ENCODE assay signal across 2 cellular contexts in the genomic region with DNA sequence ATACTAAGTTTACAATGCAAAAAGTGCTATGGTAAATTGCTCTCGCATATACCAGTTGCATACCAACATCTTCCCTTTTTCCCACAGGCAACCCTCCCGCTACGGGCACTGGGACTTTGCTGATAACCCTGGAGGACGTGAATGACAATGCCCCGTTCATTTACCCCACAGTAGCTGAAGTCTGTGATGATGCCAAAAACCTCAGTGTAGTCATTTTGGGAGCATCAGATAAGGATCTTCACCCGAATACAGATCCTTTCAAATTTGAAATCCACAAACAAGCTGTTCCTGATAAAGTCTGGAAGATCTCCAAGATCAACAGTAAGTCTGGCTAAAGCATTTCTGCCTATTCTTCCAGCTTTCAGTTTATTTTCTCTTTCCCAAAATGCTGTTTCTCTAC.
TF ChIP-seq lines count a peak whose summit lies in the region.

No MANE protein-coding gene starts in this region.

TF ChIP-seq in liver, 16 proteins besides CTCF, POLR2A, EP300 and RAD21 (continued from another document):
- TF ChIP-seq, protein P1, sequence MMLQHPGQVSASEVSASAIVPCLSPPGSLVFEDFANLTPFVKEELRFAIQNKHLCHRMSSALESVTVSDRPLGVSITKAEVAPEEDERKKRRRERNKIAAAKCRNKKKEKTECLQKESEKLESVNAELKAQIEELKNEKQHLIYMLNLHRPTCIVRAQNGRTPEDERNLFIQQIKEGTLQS (IDR thresholded peaks at IDR 0.05): no peak
- TF ChIP-seq HNF4G (IDR thresholded peaks at IDR 0.05) (no peak), RXRA (IDR thresholded peaks at IDR 0.05) (peak in 1 of 2 donors; percentile 17), FOXA2 (IDR thresholded peaks at IDR 0.05) (peak; percentile 76)

TF ChIP-seq in HepG2, 621 proteins besides CTCF, POLR2A, EP300 and RAD21:
- TF ChIP-seq, protein P2, sequence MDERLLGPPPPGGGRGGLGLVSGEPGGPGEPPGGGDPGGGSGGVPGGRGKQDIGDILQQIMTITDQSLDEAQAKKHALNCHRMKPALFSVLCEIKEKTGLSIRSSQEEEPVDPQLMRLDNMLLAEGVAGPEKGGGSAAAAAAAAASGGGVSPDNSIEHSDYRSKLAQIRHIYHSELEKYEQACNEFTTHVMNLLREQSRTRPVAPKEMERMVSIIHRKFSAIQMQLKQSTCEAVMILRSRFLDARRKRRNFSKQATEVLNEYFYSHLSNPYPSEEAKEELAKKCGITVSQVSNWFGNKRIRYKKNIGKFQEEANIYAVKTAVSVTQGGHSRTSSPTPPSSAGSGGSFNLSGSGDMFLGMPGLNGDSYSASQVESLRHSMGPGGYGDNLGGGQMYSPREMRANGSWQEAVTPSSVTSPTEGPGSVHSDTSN (CRISPR knock-in tag; IDR thresholded peaks at IDR 0.05): no peak
- TF ChIP-seq ZNF232 (CRISPR knock-in tag; IDR thresholded peaks at IDR 0.05; ENCODE audit: borderline replicate concordance) (no peak), ATF1 (CRISPR knock-in tag; IDR thresholded peaks at IDR 0.05) (no peak)
- TF ChIP-seq, protein P3, sequence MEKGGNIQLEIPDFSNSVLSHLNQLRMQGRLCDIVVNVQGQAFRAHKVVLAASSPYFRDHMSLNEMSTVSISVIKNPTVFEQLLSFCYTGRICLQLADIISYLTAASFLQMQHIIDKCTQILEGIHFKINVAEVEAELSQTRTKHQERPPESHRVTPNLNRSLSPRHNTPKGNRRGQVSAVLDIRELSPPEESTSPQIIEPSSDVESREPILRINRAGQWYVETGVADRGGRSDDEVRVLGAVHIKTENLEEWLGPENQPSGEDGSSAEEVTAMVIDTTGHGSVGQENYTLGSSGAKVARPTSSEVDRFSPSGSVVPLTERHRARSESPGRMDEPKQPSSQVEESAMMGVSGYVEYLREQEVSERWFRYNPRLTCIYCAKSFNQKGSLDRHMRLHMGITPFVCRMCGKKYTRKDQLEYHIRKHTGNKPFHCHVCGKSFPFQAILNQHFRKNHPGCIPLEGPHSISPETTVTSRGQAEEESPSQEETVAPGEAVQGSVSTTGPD (CRISPR knock-in tag; IDR thresholded peaks at IDR 0.05): no peak
- TF ChIP-seq, protein P4, sequence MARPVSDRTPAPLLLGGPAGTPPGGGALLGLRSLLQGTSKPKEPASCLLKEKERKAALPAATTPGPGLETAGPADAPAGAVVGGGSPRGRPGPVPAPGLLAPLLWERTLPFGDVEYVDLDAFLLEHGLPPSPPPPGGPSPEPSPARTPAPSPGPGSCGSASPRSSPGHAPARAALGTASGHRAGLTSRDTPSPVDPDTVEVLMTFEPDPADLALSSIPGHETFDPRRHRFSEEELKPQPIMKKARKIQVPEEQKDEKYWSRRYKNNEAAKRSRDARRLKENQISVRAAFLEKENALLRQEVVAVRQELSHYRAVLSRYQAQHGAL (CRISPR knock-in tag; IDR thresholded peaks at IDR 0.05; ENCODE audit: not compliant biosample characterization): no peak
TF ChIP-seq in HepG2: peak in this region for 0.
